ENCODE assay signal across 8 cellular contexts in genomic region chr1:108877324-108877812, GRCh38. TPM values are rescaled to one million over a fixed set of nuclear protein-coding genes. Genes with fewer than 3 reads are reported as not detected.
A peak's percentile ranks its signal among the peaks of the same experiment; 100 is the strongest.
DNase-seq lines count a peak whose midpoint lies in the region; ATAC-seq lines count a peak whose summit lies in the region.

No MANE protein-coding gene starts in this region.

- H3K36me3 Mint-ChIP-seq in activated CD4-positive, alpha-beta memory T cell treated with anti-CD3 and anti-CD28 coated beads, Interleukin-2, amount 10 ng/mL, durations not matched to agents 7 days and 5 days (ENCODE audit: low read depth): no peaks in the 10 kb centered on the region

- peaks cover 35% of the 10 kb centered on the region for H3K4me1 Mint-ChIP-seq in activated CD4-positive, alpha-beta memory T cell treated with anti-CD3 and anti-CD28 coated beads, Interleukin-2, amount 10 ng/mL, durations not matched to agents 7 days and 5 days

- H3K27ac Mint-ChIP-seq in activated CD4-positive, alpha-beta memory T cell treated with anti-CD3 and anti-CD28 coated beads, Interleukin-2, amount 10 ng/mL, durations not matched to agents 7 days and 5 days: peak overlapping the region; percentile 58

- peak overlapping the region; percentile 94 for H3K4me3 Mint-ChIP-seq in activated CD4-positive, alpha-beta memory T cell treated with anti-CD3 and anti-CD28 coated beads, Interleukin-2, amount 10 ng/mL, durations not matched to agents 7 days and 5 days

- H3K9me3 Mint-ChIP-seq in activated CD4-positive, alpha-beta memory T cell treated with anti-CD3 and anti-CD28 coated beads, Interleukin-2, amount 10 ng/mL, durations not matched to agents 7 days and 5 days: no peaks in the 10 kb centered on the region

- ATAC-seq in HG03066 (IDR thresholded peaks at IDR 0.05; ENCODE audit: low read depth, unreplicated experiment) (peak; percentile 9), esophagus mucosa (no peak), HG03139 (IDR thresholded peaks at IDR 0.05; ENCODE audit: unreplicated experiment) (no peak)

- CTCF ChIA-PET in activated CD4-positive, alpha-beta memory T cell treated with anti-CD3 and anti-CD28 coated beads, Interleukin-2, amount 10 ng/mL, durations not matched to agents 7 days and 5 days (lab: Charles Lee): interaction anchor here (0.9 to 1.2 kb wide), 2 partner anchors 23 to 25 kb away, joined by 3 read pairs; no protein-coding TSS in a partner anchor

- peaks cover 2% of the 10 kb centered on the region for H3K27me3 Mint-ChIP-seq in activated CD4-positive, alpha-beta memory T cell treated with anti-CD3 and anti-CD28 coated beads, Interleukin-2, amount 10 ng/mL, durations not matched to agents 7 days and 5 days

- peak; percentile 19 for DNase-seq in DMS114 treated with DMSO at 0.1 percent for 48 hours (lab: John Stamatoyannopoulos, UW; ENCODE audit: unreplicated experiment)
- DNase-seq in activated CD4-positive, alpha-beta memory T cell treated with anti-CD3 and anti-CD28 coated beads, Interleukin-2, amount 10 ng/mL, durations not matched to agents 7 days and 5 days: no peak
- peak; percentile 63 for DNase-seq in globus pallidus (ENCODE audit: low spot score)
- DNase-seq in pons (ENCODE audit: low spot score): peak; percentile 62
- no peak for DNase-seq in GF-D8 (lab: John Stamatoyannopoulos, UW)

- POLR2A ChIA-PET in activated CD4-positive, alpha-beta memory T cell treated with anti-CD3 and anti-CD28 coated beads, Interleukin-2, amount 10 ng/mL, durations not matched to agents 7 days and 5 days (lab: Charles Lee): interaction anchor here (0.8 to 1.8 kb wide), 8 partner anchors 10 to 317 kb away, joined by 3 to 9 read pairs (median 4); partner anchors contain the start of genes CLCC1, EEIG2 and PRPF38B

RNA-seq across cellular contexts. Expression of gene GPSM2, which starts 0.6 kb away (rescaled TPM):
- total RNA-seq in activated CD4-positive, alpha-beta memory T cell treated with anti-CD3 and anti-CD28 coated beads, Interleukin-2, amount 10 ng/mL, durations not matched to agents 7 days and 5 days: 10 to 100 TPM; 43.2 to 47.1 TPM
- 54.5 TPM for total RNA-seq in esophagus mucosa

RNA-seq across cellular contexts. Expression of gene AKNAD1, which starts 20.5 kb away (rescaled TPM):
- not detected for total RNA-seq in activated CD4-positive, alpha-beta memory T cell treated with anti-CD3 and anti-CD28 coated beads, Interleukin-2, amount 10 ng/mL, durations not matched to agents 7 days and 5 days
- 1.00 TPM for total RNA-seq in esophagus mucosa

Comparison
In these comparisons a context has a peak if more than half of its experiments do, and no peak if none do; other contexts are left out.
1. DNase-seq: peak in DMS114 treated with DMSO at 0.1 percent for 48 hours (single experiment), globus pallidus (single experiment) and pons (single experiment); none in activated CD4-positive, alpha-beta memory T cell treated with anti-CD3 and anti-CD28 coated beads, Interleukin-2, amount 10 ng/mL, durations not matched to agents 7 days and 5 days (single experiment) and GF-D8 (single experiment).